10 cellular contexts compared by ENCODE assay signal in genomic region chr18:25814841-25815458, GRCh38.
DNase-seq lines count a peak whose midpoint lies in the region; ATAC-seq and TF ChIP-seq lines count a peak whose summit lies in the region.
"Had no signal": no experiment of that assay in that cellular context is flagged by ENCODE, and none has a peak within 500 bp of the region (broad histone marks: within the 10 kb centered on the region; RNA-seq: fewer than 3 reads in every experiment).

No MANE protein-coding gene starts in this region.

- no peaks in the 10 kb centered on the region for H3K36me3 ChIP-seq in prostate gland

- no peak for TF ChIP-seq POLR2A in prostate gland (IDR thresholded peaks at IDR 0.05)

- DNase-seq in NCI-H748 treated with DMSO at 0.1 percent for 48 hours (lab: John Stamatoyannopoulos, UW): peak; percentile 46
- no peak for DNase-seq in prostate gland (ENCODE audit: low spot score)
- no peak for DNase-seq in COLO829 (ENCODE audit: low spot score)
- DNase-seq in stimulated activated CD4-positive, alpha-beta T cell treated with anti-CD3 and anti-CD28 coated beads, Interleukin-2, amount 100 ng/mL, for 48 hours: no peak
- no peak for DNase-seq in activated naive CD4-positive, alpha-beta T cell (lab: John Stamatoyannopoulos, UW)
- DNase-seq: mesendoderm had no signal

- intact Hi-C loops in prostate gland (cut with DNase I): no loop called here

- no peaks in the 10 kb centered on the region for H3K27me3 ChIP-seq in prostate gland (replicated peaks; ENCODE audit: insufficient read depth)

- H3K27ac ChIP-seq in prostate gland: no peak overlapping the region

- H3K9me3 ChIP-seq in prostate gland: no peaks in the 10 kb centered on the region

- ATAC-seq in GM19328 (IDR thresholded peaks at IDR 0.05; ENCODE audit: unreplicated experiment): peak; percentile 62
- ATAC-seq in HG02973 (IDR thresholded peaks at IDR 0.05; ENCODE audit: unreplicated experiment): peak; percentile 89
- ATAC-seq: Right ventricle myocardium inferior had no signal

- no peak for TF ChIP-seq CTCF in prostate gland (IDR thresholded peaks at IDR 0.05)

- 70% methylated on average over 4 of the region's 4 CpGs for WGBS in prostate gland

- H3K4me1 ChIP-seq in prostate gland (replicated peaks): no peaks in the 10 kb centered on the region

- H3K4me3 ChIP-seq in GM08714 (ENCODE audit: low read length) (peak overlapping the region; percentile 29; the same call in 1 of the 2 replicates), prostate gland (no peak overlapping the region)
